ENCODE assay signal across 1 cellular context in the genomic region with DNA sequence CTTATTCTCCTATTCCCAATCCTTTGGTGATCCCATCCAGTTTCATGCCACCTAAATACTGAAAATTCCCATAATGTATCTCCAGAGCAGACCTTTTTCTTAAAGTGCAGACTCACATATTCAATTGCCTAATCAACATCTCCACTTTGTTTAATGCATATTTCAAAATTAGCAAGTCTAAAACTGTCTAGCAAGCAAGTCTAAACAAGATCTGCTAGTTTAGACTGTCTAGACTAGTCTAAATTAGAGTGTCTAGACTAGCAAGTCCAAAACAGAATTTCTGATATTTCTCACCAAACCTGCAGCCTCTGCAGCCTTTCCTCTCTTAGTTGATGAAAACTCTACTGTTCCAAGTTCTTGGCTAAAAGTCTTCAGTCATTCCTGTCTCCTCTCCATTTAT.
TF ChIP-seq lines count a peak whose summit lies in the region.

No MANE protein-coding gene starts in this region.

TF ChIP-seq in K562, 482 proteins besides CTCF, POLR2A, EP300 and RAD21:
- 0 out of 2 replicates have a peak, but pooled peaks have one; percentile 11 for TF ChIP-seq ZNF316 (IDR thresholded peaks at IDR 0.05)
- no peak for TF ChIP-seq EP400 (IDR thresholded peaks at IDR 0.05)
